18 cellular contexts compared by ENCODE assay signal in genomic region chr1:181129771-181130606, GRCh38. TPM values are rescaled to one million over a fixed set of nuclear protein-coding genes. Genes with fewer than 3 reads are reported as not detected.
DNase-seq lines count a peak whose midpoint lies in the region; ATAC-seq, FAIRE-seq and TF ChIP-seq lines count a peak whose summit lies in the region.
"Had no signal": no experiment of that assay in that cellular context is flagged by ENCODE, and none has a peak within 500 bp of the region (broad histone marks: within the 10 kb centered on the region; RNA-seq: fewer than 3 reads in every experiment).

No MANE protein-coding gene starts in this region.

- FAIRE-seq in K562 (lab: Jason Lieb, UNC), result peak; percentile 93
- FAIRE-seq: A204.1 had no signal

- H3K4me3 ChIP-seq in K562 (no peak overlapping the region), spleen (peak overlapping the region in 1 of 8 donors; percentile 50)
- H3K4me3 ChIP-seq: mucosa of descending colon, upper lobe of left lung had no signal

- peaks cover 8% of the 10 kb centered on the region for H4K20me1 ChIP-seq in K562 (replicated peaks; ENCODE audit: control insufficient read depth, insufficient read depth, low read length)

- H3K4me1 ChIP-seq in K562 (replicated peaks in 1 of 2; ENCODE audit: control insufficient read depth in 2 of 2, insufficient read depth in 2 of 2, low read length in 2 of 2), result peaks cover 58 to 67% of the 10 kb centered on the region in 2 experiments
- peaks cover 48 to 91% (median 82%) of the 10 kb centered on the region in 6 donors for H3K4me1 ChIP-seq in spleen

- no peaks in the 10 kb centered on the region for H3K36me3 Mint-ChIP-seq in activated naive CD4-positive, alpha-beta T cell treated with anti-CD3 and anti-CD28 coated beads, Interleukin-2, amount 10 ng/mL, durations not matched to agents 7 days and 5 days
- no peaks in the 10 kb centered on the region for H3K36me3 Mint-ChIP-seq in activated naive CD4-positive, alpha-beta T cell treated with anti-CD3 and anti-CD28 coated beads, Interleukin-2, amount 50 U/mL, for 72 hours
- H3K36me3 Mint-ChIP-seq in IgD-negative memory B cell, result no peaks in the 10 kb centered on the region
- peaks cover 11% of the 10 kb centered on the region for H3K36me3 Mint-ChIP-seq in Calu3 (ENCODE audit: insufficient read depth, unreplicated experiment)

- TF ChIP-seq POLR2A in K562 (conservative IDR thresholded peaks at IDR 0.05) (no peak), spleen (IDR thresholded peaks at IDR 0.05) (no peak)

- H3K79me2 ChIP-seq in K562 (ENCODE audit: control insufficient read depth, insufficient read depth, low read length), result no peaks in the 10 kb centered on the region

- H2AFZ ChIP-seq in K562 (ENCODE audit: low read depth, low read length), result peak overlapping the region; percentile 20; the same call in 1 of the 2 replicates

- no peak for ATAC-seq in activated naive CD4-positive, alpha-beta T cell treated with anti-CD3 and anti-CD28 coated beads, Interleukin-2, amount 50 U/mL, for 72 hours
- ATAC-seq in K562, result peak; percentile 88

- 0 out of 4 replicates have a peak, but pooled peaks of 1 of the 2 experiments have one; percentile 11 for TF ChIP-seq RAD21 in K562 (CRISPR knock-in tag; conservative IDR thresholded peaks at IDR 0.05 in 1 of 2, IDR thresholded peaks at IDR 0.05 in 1 of 2)

- H3K4me1 Mint-ChIP-seq in activated naive CD4-positive, alpha-beta T cell treated with anti-CD3 and anti-CD28 coated beads, Interleukin-2, amount 10 ng/mL, durations not matched to agents 7 days and 5 days, result peaks cover 42% of the 10 kb centered on the region
- H3K4me1 Mint-ChIP-seq in IgD-negative memory B cell, result peaks cover 59 to 75% (median 69%) of the 10 kb centered on the region in 3 donors
- peaks cover 50% of the 10 kb centered on the region for H3K4me1 Mint-ChIP-seq in Calu3 (ENCODE audit: low read depth, unreplicated experiment)

- H3K9me3 ChIP-seq in K562 (replicated peaks; ENCODE audit: control insufficient read depth, insufficient read depth, low read depth, low read length) (no peaks in the 10 kb centered on the region), spleen (no peaks in the 10 kb centered on the region)
- H3K9me3 ChIP-seq: mucosa of descending colon, upper lobe of left lung had no signal

- H3K27me3 ChIP-seq in K562 (ENCODE audit: control insufficient read depth in 2 of 2, insufficient read depth in 2 of 2, low read length in 2 of 2) (no peaks in the 10 kb centered on the region), spleen (replicated peaks in 1 of 7) (no peaks in the 10 kb centered on the region)
- H3K27me3 ChIP-seq: upper lobe of left lung had no signal

- H3K27ac ChIP-seq in K562 (ENCODE audit: extremely low read depth, low read depth, low read length) (peak overlapping the region; percentile 31; the same call in 2 of the 3 replicates), spleen (peak overlapping the region in 5 of 8 donors; percentile 74 to 92 (median 85))

- no peaks in the 10 kb centered on the region for H3K9me1 ChIP-seq in K562 (ENCODE audit: control insufficient read depth, insufficient read depth, low read length)

- H3K4me3 Mint-ChIP-seq in activated naive CD4-positive, alpha-beta T cell treated with anti-CD3 and anti-CD28 coated beads, Interleukin-2, amount 10 ng/mL, durations not matched to agents 7 days and 5 days, result no peak overlapping the region
- H3K4me3 Mint-ChIP-seq in IgD-negative memory B cell (peak overlapping the region; percentile 44 to 92 (median 70)), Calu3 (ENCODE audit: low read depth, unreplicated experiment) (no peak overlapping the region)

- DNase-seq in activated naive CD4-positive, alpha-beta T cell treated with anti-CD3 and anti-CD28 coated beads, Interleukin-2, amount 10 ng/mL, durations not matched to agents 7 days and 5 days, result no peak
- DNase-seq in activated naive CD4-positive, alpha-beta T cell treated with anti-CD3 and anti-CD28 coated beads, Interleukin-2, amount 50 U/mL, for 72 hours (ENCODE audit: low spot score in 2 of 2), result no peak
- DNase-seq in K562 (ENCODE audit: extremely low read depth in 1 of 4, low spot score in 3 of 4) (peak; percentile 89 to 93 (median 91)), spleen (no peak), Calu3 (no peak), NOMO-1 treated with DMSO at 0.1 percent for 48 hours (lab: John Stamatoyannopoulos, UW; ENCODE audit: unreplicated experiment) (no peak), D341Med (ENCODE audit: low spot score) (no peak)
- DNase-seq: activated CD4-positive, alpha-beta T cell treated with anti-CD3 and anti-CD28 coated beads, Interleukin-2, amount 10 ng/mL, durations not matched to agents 24 days and 14 days; DMS79 treated with DMSO at 0.1 percent for 48 hours; effector CD4-positive, alpha-beta T cell; KG1; NCI-H2081; stimulated activated CD4-positive, alpha-beta T cell treated with anti-CD3 and anti-CD28 coated beads, Interleukin-15, amount 100 ng/mL, for 24 hours had no signal

- intact Hi-C loops in K562 (cut with micrococcal nuclease) (loop anchor here (2.0 kb wide), 1 partner anchor 25 kb away; no protein-coding TSS in a partner anchor), spleen (cut with DNase I; ENCODE audit: low total_unique reads) (no loop called here), Calu3 (cut with micrococcal nuclease; ENCODE audit: unreplicated experiment) (no loop called here)

- H3K27ac Mint-ChIP-seq in activated naive CD4-positive, alpha-beta T cell treated with anti-CD3 and anti-CD28 coated beads, Interleukin-2, amount 10 ng/mL, durations not matched to agents 7 days and 5 days, result peak overlapping the region; percentile 65
- H3K27ac Mint-ChIP-seq in activated naive CD4-positive, alpha-beta T cell treated with anti-CD3 and anti-CD28 coated beads, Interleukin-2, amount 50 U/mL, for 72 hours, result no peak overlapping the region
- H3K27ac Mint-ChIP-seq in IgD-negative memory B cell (peak overlapping the region; percentile 81 to 95 (median 86)), Calu3 (ENCODE audit: unreplicated experiment) (no peak overlapping the region)
- H3K27ac Mint-ChIP-seq: activated CD4-positive, alpha-beta T cell treated with anti-CD3 and anti-CD28 coated beads, Interleukin-2, amount 10 ng/mL, durations not matched to agents 24 days and 14 days had no signal

- TF ChIP-seq CTCF in K562 (IDR thresholded peaks at IDR 0.05 in 2 of 3, conservative IDR thresholded peaks at IDR 0.05 in 1 of 3; ENCODE audit: insufficient read depth in 2 of 3, low read depth in 1 of 3, low read length in 3 of 3), result no peak
- no peak for TF ChIP-seq CTCF in spleen (IDR thresholded peaks at IDR 0.05 in 8 of 11, conservative IDR thresholded peaks at IDR 0.05 in 3 of 11)
- TF ChIP-seq CTCF in Calu3 (IDR thresholded peaks at IDR 0.05; ENCODE audit: unreplicated experiment), result no peak

- no peaks in the 10 kb centered on the region for H3K36me3 ChIP-seq in K562 (ENCODE audit: control insufficient read depth, insufficient read depth, low read length)
- H3K36me3 ChIP-seq in spleen, result no peaks in the 10 kb centered on the region
- H3K36me3 ChIP-seq: upper lobe of left lung had no signal

- no TSS peak for BruUV-seq in K562 (replicated peaks; lab: Mats Ljungman, UMichigan)
- no TSS peak for BruUV-seq in Calu3 (replicated peaks; lab: Mats Ljungman, UMichigan)

- peaks cover 49% of the 10 kb centered on the region for H3K27me3 Mint-ChIP-seq in activated naive CD4-positive, alpha-beta T cell treated with anti-CD3 and anti-CD28 coated beads, Interleukin-2, amount 10 ng/mL, durations not matched to agents 7 days and 5 days
- H3K27me3 Mint-ChIP-seq in IgD-negative memory B cell (peaks cover 4% of the 10 kb centered on the region), Calu3 (ENCODE audit: unreplicated experiment) (no peaks in the 10 kb centered on the region)
- H3K27me3 Mint-ChIP-seq: activated CD4-positive, alpha-beta T cell treated with anti-CD3 and anti-CD28 coated beads, Interleukin-2, amount 10 ng/mL, durations not matched to agents 24 days and 14 days had no signal

- H3K4me2 ChIP-seq in K562 (ENCODE audit: insufficient read depth, low read length), result peak overlapping the region; percentile 68; the same call in 1 of the 2 replicates

- TF ChIP-seq EP300 in K562 (IDR thresholded peaks at IDR 0.05; ENCODE audit: low read length), result peak; percentile 91

- CTCF ChIA-PET in activated naive CD4-positive, alpha-beta T cell treated with anti-CD3 and anti-CD28 coated beads, Interleukin-2, amount 10 ng/mL, durations not matched to agents 7 days and 5 days (lab: Charles Lee), result no interaction called here
- CTCF ChIA-PET in K562 (lab: Yijun Ruan, JAX; ENCODE audit: low intra/inter-chr PET ratio) (no interaction called here), Calu3 (lab: Charles Lee) (no interaction called here)

- peak overlapping the region; percentile 9 to 50; a peak in 2 of 4 replicates for H3K9ac ChIP-seq in K562 (ENCODE audit: insufficient read depth in 1 of 2, low read depth in 2 of 2, low read length in 2 of 2)

- 10% methylated on average over 13 of the region's 13 CpGs for WGBS in K562 (ENCODE audit: insufficient coverage, low coverage, missing lambda C conversion rate)
- 59 to 86% (median 71%) methylated on average over 10 to 13 of the region's 13 CpGs for WGBS in spleen, 5 donors

- POLR2A ChIA-PET in K562 (lab: Yijun Ruan, JAX), result interaction anchor here (0.9 to 4.7 kb wide), 7 partner anchors 9 to 39 kb away, joined by 3 to 52 read pairs (median 6); no protein-coding TSS in a partner anchor

- no peaks in the 10 kb centered on the region for H3K9me3 Mint-ChIP-seq in activated naive CD4-positive, alpha-beta T cell treated with anti-CD3 and anti-CD28 coated beads, Interleukin-2, amount 10 ng/mL, durations not matched to agents 7 days and 5 days
- no peaks in the 10 kb centered on the region for H3K9me3 Mint-ChIP-seq in activated naive CD4-positive, alpha-beta T cell treated with anti-CD3 and anti-CD28 coated beads, Interleukin-2, amount 50 U/mL, for 72 hours
- H3K9me3 Mint-ChIP-seq in IgD-negative memory B cell, result no peaks in the 10 kb centered on the region
- no peaks in the 10 kb centered on the region for H3K9me3 Mint-ChIP-seq in Calu3 (ENCODE audit: low read depth, unreplicated experiment)
- H3K9me3 Mint-ChIP-seq: activated CD4-positive, alpha-beta T cell treated with anti-CD3 and anti-CD28 coated beads, Interleukin-2, amount 10 ng/mL, durations not matched to agents 24 days and 14 days; activated T-helper 2 cell treated with anti-CD3 and anti-CD28 coated beads, Interferon-gamma antibody, Interleukin-2, Interleukin-4, amounts not matched to agents 10 μg/mL and 5 μg/mL and 100 μg/mL, durations not matched to agents 14 hours and 24 hours and 36 hours had no signal

- in situ Hi-C loops in K562 (cut with MboI), result no loop called here

RNA-seq across cellular contexts. Expression of gene IER5, which starts 41.5 kb away (rescaled TPM):
- 10 to 100 TPM; 20.3 to 68.4 TPM for total RNA-seq in activated naive CD4-positive, alpha-beta T cell treated with anti-CD3 and anti-CD28 coated beads, Interleukin-2, amount 50 U/mL, for 72 hours
- polyA plus RNA-seq in IgD-negative memory B cell, result 31.0 TPM
- total RNA-seq in K562 (2011; cell fraction: chromatin; rRNA removed; ENCODE audit: low replicate concordance), result 21.5 and 24.6 TPM in 2 replicates
- total RNA-seq in K562 (2011; cell fraction: nucleolus; rRNA removed), result 27.5 and 31.9 TPM in 2 replicates
- total RNA-seq in K562 (2011; cell fraction: nucleoplasm; rRNA removed), result 26.3 and 27.0 TPM in 2 replicates
- total RNA-seq in K562 (2014; rRNA removed), result 32.1 and 33.1 TPM in 2 replicates
- total RNA-seq in K562 (2014; rRNA removed; fragmentation: Illumina TruSeq; extraction: Trizol), result 9.9 and 10.9 TPM in 2 replicates
- total RNA-seq in K562 (2015; rRNA removed; fragmentation: Illumina TruSeq; extraction: Trizol), result 14.1 and 14.6 TPM in 2 replicates
- total RNA-seq in K562 (2021), result 29.8 and 30.4 TPM in 2 replicates
- 11.5 and 13.9 TPM in 2 replicates for polyA plus RNA-seq in K562 (2011; rRNA removed)
- 9.5 and 16.6 TPM in 2 replicates for polyA plus RNA-seq in K562 (2011; cell fraction: cytosol; rRNA removed)
- 19.1 and 21.0 TPM in 2 replicates for polyA plus RNA-seq in K562 (2011; cell fraction: nucleus; rRNA removed)
- polyA plus RNA-seq in K562 (2012), result 18.7 and 22.8 TPM in 2 replicates
- 12.0 and 12.6 TPM in 2 replicates for polyA plus RNA-seq in K562 (2014; fragmentation: Illumina TruSeq; extraction: Trizol)
- 1 to 10 TPM; 2.4 to 2.5 TPM for polyA plus RNA-seq in K562 (2014; fragmentation: Nextera tagmentation; extraction: Ambion mirVana)
- polyA plus RNA-seq in K562 (2014; rRNA removed), result 25.0 and 25.7 TPM in 2 replicates
- 10.3 and 13.4 TPM in 2 replicates for polyA minus RNA-seq in K562 (2011; rRNA and poly(A)+ RNA removed)
- 12.1 and 13.3 TPM in 2 replicates for polyA minus RNA-seq in K562 (2011; cell fraction: cytosol; rRNA and poly(A)+ RNA removed)
- 21.1 and 33.3 TPM in 2 replicates for polyA minus RNA-seq in K562 (2011; cell fraction: nucleus; rRNA and poly(A)+ RNA removed)
- total RNA-seq in spleen, result 10 to 100 TPM; 33.4 to 62.3 (median 40.8) TPM
- 10 to 100 TPM; 21.3 to 33.9 (median 32.7) TPM for polyA plus RNA-seq in spleen
- 11.4 and 12.2 TPM in 2 replicates for total RNA-seq in Calu3 (2022)

Comparison
In these comparisons a context has a peak if more than half of its experiments do, and no peak if none do; other contexts are left out.
1. H3K27ac Mint-ChIP-seq: peak in activated naive CD4-positive, alpha-beta T cell treated with anti-CD3 and anti-CD28 coated beads, Interleukin-2, amount 10 ng/mL, durations not matched to agents 7 days and 5 days (single experiment) and IgD-negative memory B cell (3 of 3); none in activated naive CD4-positive, alpha-beta T cell treated with anti-CD3 and anti-CD28 coated beads, Interleukin-2, amount 50 U/mL, for 72 hours (0 of 2) and Calu3 (single experiment).
2. DNase-seq: peak in K562 (4 of 4); none in activated naive CD4-positive, alpha-beta T cell treated with anti-CD3 and anti-CD28 coated beads, Interleukin-2, amount 10 ng/mL, durations not matched to agents 7 days and 5 days (single experiment), activated naive CD4-positive, alpha-beta T cell treated with anti-CD3 and anti-CD28 coated beads, Interleukin-2, amount 50 U/mL, for 72 hours (0 of 2), spleen (single experiment), Calu3 (single experiment), NOMO-1 treated with DMSO at 0.1 percent for 48 hours (single experiment) and D341Med (single experiment).
3. H3K4me3 Mint-ChIP-seq: peak in IgD-negative memory B cell (4 of 4); none in activated naive CD4-positive, alpha-beta T cell treated with anti-CD3 and anti-CD28 coated beads, Interleukin-2, amount 10 ng/mL, durations not matched to agents 7 days and 5 days (single experiment) and Calu3 (single experiment).